In genomic region chr14:87745507-87746118, GRCh38 we compare ENCODE assay signal across 7 cellular contexts.
A peak's percentile ranks its signal among the peaks of the same experiment; 100 is the strongest.
DNase-seq lines count a peak whose midpoint lies in the region; ATAC-seq and TF ChIP-seq lines count a peak whose summit lies in the region.

No MANE protein-coding gene starts in this region.

- CTCF ChIA-PET in PC-9 (lab: Charles Lee): no interaction called here

- H3K9me2 ChIP-seq in PC-9 (ENCODE audit: insufficient read depth): no peaks in the 10 kb centered on the region

- H3F3A ChIP-seq in PC-9 (ENCODE audit: insufficient read depth, low read depth): no peaks in the 10 kb centered on the region

- H3K4me1 ChIP-seq in DND-41 (ENCODE audit: insufficient read depth, low read length): no peaks in the 10 kb centered on the region
- H3K4me1 ChIP-seq in PC-9 (replicated peaks; ENCODE audit: insufficient read depth): no peaks in the 10 kb centered on the region
- no peaks in the 10 kb centered on the region for H3K4me1 ChIP-seq in thyroid gland

- H3K4me3 ChIP-seq in DND-41 (ENCODE audit: low read depth in 1 of 2, low read length in 2 of 2) (no peak overlapping the region), PC-9 (no peak overlapping the region), fibroblast of villous mesenchyme (ENCODE audit: low read depth, low read length) (no peak overlapping the region), thyroid gland (replicated peaks in 1 of 3) (no peak overlapping the region)

- H3K79me2 ChIP-seq in DND-41 (ENCODE audit: insufficient read depth, low read length) (no peaks in the 10 kb centered on the region), PC-9 (ENCODE audit: low read depth) (no peaks in the 10 kb centered on the region)

- H3K9me3 ChIP-seq in DND-41 (ENCODE audit: insufficient read depth, low read length, severe bottlenecking) (no peaks in the 10 kb centered on the region), PC-9 (ENCODE audit: insufficient read depth, low read depth) (no peaks in the 10 kb centered on the region), thyroid gland (no peaks in the 10 kb centered on the region)

- H4K20me1 ChIP-seq in DND-41 (ENCODE audit: insufficient read depth, low read length): no peaks in the 10 kb centered on the region
- H4K20me1 ChIP-seq in PC-9 (ENCODE audit: insufficient read depth): no peaks in the 10 kb centered on the region

- POLR2A ChIA-PET in PC-9 (lab: Charles Lee; ENCODE audit: unreplicated experiment): no interaction called here

- H3K9ac ChIP-seq in DND-41 (ENCODE audit: low read depth, low read length): no peak overlapping the region

- H2AFZ ChIP-seq in DND-41 (ENCODE audit: low read depth, low read length) (no peak overlapping the region), PC-9 (no peak overlapping the region)

- BruUV-seq in PC-9 (replicated peaks; lab: Mats Ljungman, UMichigan): no TSS peak

- H3K4me2 ChIP-seq in DND-41 (ENCODE audit: insufficient read depth, low read length) (no peak overlapping the region), PC-9 (no peak overlapping the region)

- H3K27ac ChIP-seq in DND-41 (ENCODE audit: low read length) (no peak overlapping the region), PC-9 (no peak overlapping the region), thyroid gland (no peak overlapping the region)

- no peak for TF ChIP-seq POLR2A in thyroid gland (IDR thresholded peaks at IDR 0.05)

- WGBS in thyroid gland, 2 donors: 27 to 41% methylated on average over 3 of the region's 3 CpGs

- H3K27me3 ChIP-seq in DND-41 (ENCODE audit: insufficient read depth, low read length, poor library complexity) (peaks cover 5% of the 10 kb centered on the region), PC-9 (ENCODE audit: insufficient read depth, low read depth) (no peaks in the 10 kb centered on the region), thyroid gland (no peaks in the 10 kb centered on the region)

- intact Hi-C loops in PC-9 (cut with micrococcal nuclease; ENCODE audit: unreplicated experiment): no loop called here
- intact Hi-C loops in thyroid gland (cut with DNase I): loop anchor here (5.0 kb wide), 1 partner anchor 152 kb away; no protein-coding TSS in a partner anchor

- peak; percentile 72; the same call in 2 of the 3 replicates for ATAC-seq in DND-41 (ENCODE audit: insufficient read depth, low read depth)
- peak; percentile 83 for ATAC-seq in GM18870 (IDR thresholded peaks at IDR 0.05; ENCODE audit: unreplicated experiment)
- ATAC-seq in HG03280 (IDR thresholded peaks at IDR 0.05; ENCODE audit: unreplicated experiment): peak; percentile 65

- no peaks in the 10 kb centered on the region for H3K36me3 ChIP-seq in DND-41 (ENCODE audit: insufficient read depth, low read length)
- no peaks in the 10 kb centered on the region for H3K36me3 ChIP-seq in PC-9 (ENCODE audit: low read depth)
- no peaks in the 10 kb centered on the region for H3K36me3 ChIP-seq in thyroid gland

- DNase-seq in DND-41 (peak; percentile 25), PC-9 (peak in 1 of 2 experiments; percentile 37), fibroblast of villous mesenchyme (ENCODE audit: low read depth) (peak; percentile 8), thyroid gland (peak; percentile 48 to 51), putamen (ENCODE audit: low spot score) (no peak)

- TF ChIP-seq CTCF in DND-41 (IDR thresholded peaks at IDR 0.05; ENCODE audit: borderline replicate concordance, extremely low read depth, low read length, poor library complexity, severe bottlenecking) (peak; percentile 80), PC-9 (conservative IDR thresholded peaks at IDR 0.05) (peak; percentile 51), fibroblast of villous mesenchyme (IDR thresholded peaks at IDR 0.05; ENCODE audit: insufficient read depth, low read depth, low read length) (peak; percentile 40), thyroid gland (IDR thresholded peaks at IDR 0.05) (peak; percentile 32 to 77 (median 66))
